8 cellular contexts compared by ENCODE assay signal in genomic region chr10:120735773-120736371, GRCh38.
DNase-seq lines count a peak whose midpoint lies in the region; ATAC-seq and TF ChIP-seq lines count a peak whose summit lies in the region.

No MANE protein-coding gene starts in this region.

- no peak overlapping the region for H3K27ac Mint-ChIP-seq in neural crest cell (ENCODE audit: unreplicated experiment)

- H3K4me3 Mint-ChIP-seq in neural crest cell: no peak overlapping the region

- no peaks in the 10 kb centered on the region for H3K36me3 Mint-ChIP-seq in neural crest cell (ENCODE audit: low read depth)

- H3K27me3 Mint-ChIP-seq in neural crest cell (ENCODE audit: low read depth): peaks cover 51% of the 10 kb centered on the region

- TF ChIP-seq CTCF in choroid plexus epithelial cell (conservative IDR thresholded peaks at IDR 0.05; ENCODE audit: low read depth, low read length): peak; percentile 66
- peak; percentile 81 for TF ChIP-seq CTCF in neural crest cell (conservative IDR thresholded peaks at IDR 0.05)

- no peaks in the 10 kb centered on the region for H3K4me1 Mint-ChIP-seq in neural crest cell

- DNase-seq in CD1c-positive myeloid dendritic cell (ENCODE audit: extremely low spot score): peak; percentile 48
- peak; percentile 30 for DNase-seq in NCI-H748 (lab: John Stamatoyannopoulos, UW; ENCODE audit: unreplicated experiment)
- peak; percentile 63 for DNase-seq in choroid plexus epithelial cell (ENCODE audit: low read depth)
- DNase-seq in neural crest cell (ENCODE audit: low read depth, low spot score): no peak
- no peak for DNase-seq in COLO668 (lab: John Stamatoyannopoulos, UW; ENCODE audit: unreplicated experiment)
- no peak for DNase-seq in anterior cingulate cortex (lab: John Stamatoyannopoulos, UW)

- H3K9me3 Mint-ChIP-seq in neural crest cell: no peaks in the 10 kb centered on the region

- H3K4me3 ChIP-seq in choroid plexus epithelial cell (ENCODE audit: low read depth, low read length): no peak overlapping the region

- ATAC-seq in GM21390 (IDR thresholded peaks at IDR 0.05; ENCODE audit: unreplicated experiment) (peak; percentile 71), GM21423 (IDR thresholded peaks at IDR 0.05; ENCODE audit: unreplicated experiment) (no peak)

Comparison
In these comparisons a context has a peak if more than half of its experiments do, and no peak if none do; other contexts are left out.
1. DNase-seq: peak in CD1c-positive myeloid dendritic cell (single experiment), NCI-H748 (single experiment) and choroid plexus epithelial cell (single experiment); none in neural crest cell (single experiment), COLO668 (single experiment) and anterior cingulate cortex (0 of 58).